Comparison of ENCODE assay signal across 8 cellular contexts in the genomic region with DNA sequence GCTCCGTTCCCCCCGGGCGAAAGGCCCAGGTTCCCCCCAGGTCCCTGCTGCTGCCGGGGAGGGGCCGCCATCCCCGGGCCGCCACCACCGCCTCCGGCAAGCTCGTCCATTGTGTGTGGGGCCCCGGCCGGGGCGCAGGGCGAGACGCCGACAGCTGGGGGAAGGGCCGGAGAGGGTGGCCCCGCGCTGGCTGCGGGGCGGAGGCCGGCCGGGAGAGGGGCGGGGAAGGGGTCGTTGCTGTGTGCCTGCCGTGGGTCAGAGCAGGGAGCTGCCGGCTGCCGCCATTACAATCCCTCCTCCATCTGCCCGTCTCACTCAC. TPM values are rescaled to one million over a fixed set of nuclear protein-coding genes. Genes with fewer than 3 reads are reported as not detected.
DNase-seq lines count a peak whose midpoint lies in the region; ATAC-seq and TF ChIP-seq lines count a peak whose summit lies in the region.

A gene with protein sequence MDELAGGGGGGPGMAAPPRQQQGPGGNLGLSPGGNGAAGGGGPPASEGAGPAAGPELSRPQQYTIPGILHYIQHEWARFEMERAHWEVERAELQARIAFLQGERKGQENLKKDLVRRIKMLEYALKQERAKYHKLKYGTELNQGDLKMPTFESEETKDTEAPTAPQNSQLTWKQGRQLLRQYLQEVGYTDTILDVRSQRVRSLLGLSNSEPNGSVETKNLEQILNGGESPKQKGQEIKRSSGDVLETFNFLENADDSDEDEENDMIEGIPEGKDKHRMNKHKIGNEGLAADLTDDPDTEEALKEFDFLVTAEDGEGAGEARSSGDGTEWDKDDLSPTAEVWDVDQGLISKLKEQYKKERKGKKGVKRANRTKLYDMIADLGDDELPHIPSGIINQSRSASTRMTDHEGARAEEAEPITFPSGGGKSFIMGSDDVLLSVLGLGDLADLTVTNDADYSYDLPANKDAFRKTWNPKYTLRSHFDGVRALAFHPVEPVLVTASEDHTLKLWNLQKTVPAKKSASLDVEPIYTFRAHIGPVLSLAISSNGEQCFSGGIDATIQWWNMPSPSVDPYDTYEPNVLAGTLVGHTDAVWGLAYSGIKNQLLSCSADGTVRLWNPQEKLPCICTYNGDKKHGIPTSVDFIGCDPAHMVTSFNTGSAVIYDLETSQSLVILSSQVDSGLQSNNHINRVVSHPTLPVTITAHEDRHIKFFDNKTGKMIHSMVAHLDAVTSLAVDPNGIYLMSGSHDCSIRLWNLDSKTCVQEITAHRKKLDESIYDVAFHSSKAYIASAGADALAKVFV (minus strand): TSS at position 304 of the 319 bp plus-strand sequence. CDS start 194 bp downstream, at position 110.

- H3K27ac ChIP-seq in right atrium auricular region (peak within 1 kb of the TSS; percentile 99 to 100), gastrocnemius medialis (peak within 1 kb of the TSS; percentile 95 to 100 (median 100))

- ATAC-seq in activated T-helper 17 cell treated with anti-CD3 and anti-CD28 coated beads, Interleukin-2, amount 50 U/mL, for 72 hours (replicated peaks), result no peak
- no peak for ATAC-seq in gastrocnemius medialis
- no peak for ATAC-seq in activated CD4-positive, CD25-positive, alpha-beta regulatory T cell treated with anti-CD3 and anti-CD28 coated beads, Interleukin-2, amount 50 U/mL, for 24 hours

- peaks cover 35% of the 10 kb centered on the region for H3K36me3 Mint-ChIP-seq in activated T-helper 17 cell treated with anti-CD3 and anti-CD28 coated beads, Interleukin-2, amount 50 U/mL, for 72 hours (ENCODE audit: low read depth)

- no peak for DNase-seq in T-helper 2 cell
- no peak for DNase-seq in right atrium auricular region (ENCODE audit: low spot score)
- DNase-seq in gastrocnemius medialis, result no peak
- no peak for DNase-seq in stimulated activated CD4-positive, alpha-beta T cell treated with anti-CD3 and anti-CD28 coated beads, Interleukin-1b, Interleukin-23, amount 100 ng/mL, for 48 hours
- DNase-seq in GF-D8 (lab: John Stamatoyannopoulos, UW), result no peak

- intact Hi-C loops in T-helper 2 cell treated with Interferon-gamma antibody and Interleukin-4, amounts not matched to agents 100 ng/mL and 5 ng/mL, for 36 hours (cut with micrococcal nuclease), result loop anchor here (1.0 to 5.0 kb wide), 7 partner anchors 56 to 1177 kb away; a partner anchor contains a TSS
- intact Hi-C loops in gastrocnemius medialis (cut with DNase I; ENCODE audit: low total_unique reads), result loop anchor here (1.0 to 10.0 kb wide), 5 partner anchors 33 to 1179 kb away; a partner anchor contains a TSS

- peaks cover 0 to 26% of the 10 kb centered on the region in 2 donors for H3K4me1 ChIP-seq in right atrium auricular region
- peaks cover 28 to 29% of the 10 kb centered on the region in 2 donors for H3K4me1 ChIP-seq in gastrocnemius medialis

- H3K4me3 Mint-ChIP-seq in activated T-helper 17 cell treated with anti-CD3 and anti-CD28 coated beads, Interleukin-2, amount 50 U/mL, for 72 hours, result peak within 1 kb of the TSS; percentile 93

- H3K9me3 Mint-ChIP-seq in activated T-helper 17 cell treated with anti-CD3 and anti-CD28 coated beads, Interleukin-2, amount 50 U/mL, for 72 hours, result no peaks in the 10 kb centered on the region

- TF ChIP-seq CTCF in right atrium auricular region (IDR thresholded peaks at IDR 0.05), result no peak
- TF ChIP-seq CTCF in gastrocnemius medialis (IDR thresholded peaks at IDR 0.05 in 4 of 5, conservative IDR thresholded peaks at IDR 0.05 in 1 of 5), result no peak

- peak; percentile 72 to 81 for TF ChIP-seq POLR2A in gastrocnemius medialis (IDR thresholded peaks at IDR 0.05)

- H3K4me1 Mint-ChIP-seq in activated T-helper 17 cell treated with anti-CD3 and anti-CD28 coated beads, Interleukin-2, amount 50 U/mL, for 72 hours, result peaks cover 35% of the 10 kb centered on the region

- H3K36me3 ChIP-seq in right atrium auricular region (no peaks in the 10 kb centered on the region), gastrocnemius medialis (no peaks in the 10 kb centered on the region)

- H3K4me3 ChIP-seq in right atrium auricular region, result peak within 1 kb of the TSS; percentile 95 to 100
- H3K4me3 ChIP-seq in gastrocnemius medialis, result peak within 1 kb of the TSS; percentile 90 to 98 (median 92)

- H3K9me3 ChIP-seq in right atrium auricular region (no peaks in the 10 kb centered on the region), gastrocnemius medialis (no peaks in the 10 kb centered on the region)

- H3K27me3 Mint-ChIP-seq in activated T-helper 17 cell treated with anti-CD3 and anti-CD28 coated beads, Interleukin-2, amount 50 U/mL, for 72 hours, result no peaks in the 10 kb centered on the region

- in situ Hi-C loops in gastrocnemius medialis (cut with MboI; ENCODE audit: low sequenced_read_pairs in 4 of 4), result no loop called here

- H3K27me3 ChIP-seq in right atrium auricular region, result no peaks in the 10 kb centered on the region
- no peaks in the 10 kb centered on the region for H3K27me3 ChIP-seq in gastrocnemius medialis

- peak within 1 kb of the TSS; percentile 97 for H3K27ac Mint-ChIP-seq in activated T-helper 17 cell treated with anti-CD3 and anti-CD28 coated beads, Interleukin-2, amount 50 U/mL, for 72 hours

RNA-seq across cellular contexts. Expression of the gene that starts here (rescaled TPM):
- total RNA-seq in T-helper 2 cell treated with Interferon-gamma antibody and Interleukin-4, amounts not matched to agents 100 ng/mL and 5 ng/mL, for 36 hours, result 23.1 and 25.8 TPM in 2 replicates
- 10 to 100 TPM; 18.6 to 31.1 TPM for total RNA-seq in activated T-helper 17 cell treated with anti-CD3 and anti-CD28 coated beads, Interleukin-2, amount 50 U/mL, for 72 hours
- total RNA-seq in right atrium auricular region (10 to 100 TPM; 34.2 to 46.8 TPM), gastrocnemius medialis (10 to 100 TPM; 57.7 to 98.7 (median 77.9) TPM)
